8 cellular contexts compared by ENCODE assay signal in the genomic region with DNA sequence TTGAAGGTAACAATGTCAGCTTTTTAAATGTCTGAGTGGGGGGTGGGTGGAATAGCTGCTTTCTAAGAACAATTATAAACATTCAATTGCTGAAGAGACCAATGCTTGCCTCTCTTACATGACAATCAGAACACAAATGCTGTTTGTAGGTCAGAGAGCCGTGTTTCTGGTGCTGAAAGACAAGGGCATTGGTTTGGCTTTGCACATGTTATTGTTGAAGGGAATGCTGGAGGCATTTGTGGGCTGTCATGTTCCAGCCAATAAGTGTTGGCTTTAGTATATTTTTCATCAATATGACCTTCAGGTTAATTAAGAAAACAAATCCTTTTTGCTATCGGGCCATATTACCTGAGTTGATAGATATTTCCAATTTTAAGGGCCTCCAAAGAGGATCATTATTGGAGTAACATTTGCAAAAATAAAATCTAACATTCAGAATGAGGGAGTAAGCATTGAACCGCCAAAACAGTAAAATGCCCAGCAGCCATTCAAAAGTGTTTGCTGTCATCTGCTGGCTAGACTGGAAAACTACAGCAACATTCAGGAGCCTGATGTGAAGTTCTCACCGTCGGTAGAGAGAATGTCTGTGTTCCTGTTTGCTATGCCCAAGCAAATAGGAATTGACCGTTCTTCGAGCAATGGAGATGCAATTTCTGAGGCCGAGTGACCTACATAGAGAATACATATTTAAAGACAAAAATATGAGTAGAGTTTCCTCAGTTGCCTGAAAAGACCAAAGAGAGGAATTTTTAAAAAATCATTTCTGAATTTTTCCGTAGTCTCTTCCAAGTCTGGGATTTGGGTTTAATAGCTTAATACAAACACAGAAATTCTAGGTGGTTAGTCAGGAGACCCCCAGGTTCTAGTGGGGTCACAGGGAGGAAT.
DNase-seq lines count a peak whose midpoint lies in the region; ATAC-seq and TF ChIP-seq lines count a peak whose summit lies in the region.

No MANE protein-coding gene starts in this region.

- peak in 6 of 7 experiments; percentile 5 to 38 (median 29) for DNase-seq in CD8-positive, alpha-beta T cell
- DNase-seq in NCI-H2227 (lab: John Stamatoyannopoulos, UW; ENCODE audit: unreplicated experiment), result peak; percentile 50
- DNase-seq in activated CD4-positive, alpha-beta memory T cell treated with anti-CD3 and anti-CD28 coated beads, Interleukin-2, amount 10 ng/mL, durations not matched to agents 7 days and 5 days, result peak; percentile 36
- peak; percentile 63 for DNase-seq in fibroblast of villous mesenchyme (ENCODE audit: low read depth)
- peak; percentile 24 for DNase-seq in non-pigmented ciliary epithelial cell (ENCODE audit: low read depth)
- no peak for DNase-seq in mucosa of gallbladder (ENCODE audit: low spot score)
- DNase-seq in UCSD-AML1 (lab: John Stamatoyannopoulos, UW; ENCODE audit: unreplicated experiment), result no peak

- POLR2A ChIA-PET in CD8-positive, alpha-beta T cell (lab: Charles Lee), result interaction anchor here (1.1 kb wide), 1 partner anchor 21 kb away, joined by 3 read pairs; no protein-coding TSS in a partner anchor
- POLR2A ChIA-PET in activated CD4-positive, alpha-beta memory T cell treated with anti-CD3 and anti-CD28 coated beads, Interleukin-2, amount 10 ng/mL, durations not matched to agents 7 days and 5 days (lab: Charles Lee), result interaction anchor here (0.6 to 1.5 kb wide), 2 partner anchors 65 to 222 kb away, joined by 3 to 4 read pairs; no protein-coding TSS in a partner anchor

- peak; percentile 64 for ATAC-seq in CD8-positive, alpha-beta T cell
- ATAC-seq in GM21390 (IDR thresholded peaks at IDR 0.05; ENCODE audit: unreplicated experiment), result peak; percentile 61

- H3K27ac ChIP-seq in CD8-positive, alpha-beta T cell (ENCODE audit: low read depth, low read length), result no peak overlapping the region

- no peaks in the 10 kb centered on the region for H3K9me3 Mint-ChIP-seq in CD8-positive, alpha-beta T cell
- H3K9me3 Mint-ChIP-seq in activated CD4-positive, alpha-beta memory T cell treated with anti-CD3 and anti-CD28 coated beads, Interleukin-2, amount 10 ng/mL, durations not matched to agents 7 days and 5 days, result no peaks in the 10 kb centered on the region

- H3K36me3 Mint-ChIP-seq in CD8-positive, alpha-beta T cell, result peaks cover 80% of the 10 kb centered on the region
- peaks cover 40% of the 10 kb centered on the region for H3K36me3 Mint-ChIP-seq in activated CD4-positive, alpha-beta memory T cell treated with anti-CD3 and anti-CD28 coated beads, Interleukin-2, amount 10 ng/mL, durations not matched to agents 7 days and 5 days (ENCODE audit: low read depth)

- H3K4me1 ChIP-seq in CD8-positive, alpha-beta T cell (ENCODE audit: insufficient read depth, low read length), result no peaks in the 10 kb centered on the region

- intact Hi-C loops in CD8-positive, alpha-beta T cell (cut with DNase I, micrococcal nuclease), result loop anchor here (1.0 to 5.0 kb wide), 6 partner anchors 120 to 855 kb away; a partner anchor contains a TSS

- peak overlapping the region; percentile 91 for H3K27ac Mint-ChIP-seq in CD8-positive, alpha-beta T cell
- no peak overlapping the region for H3K27ac Mint-ChIP-seq in activated CD4-positive, alpha-beta memory T cell treated with anti-CD3 and anti-CD28 coated beads, Interleukin-2, amount 10 ng/mL, durations not matched to agents 7 days and 5 days

- H3K4me3 Mint-ChIP-seq in CD8-positive, alpha-beta T cell, result no peak overlapping the region
- no peak overlapping the region for H3K4me3 Mint-ChIP-seq in activated CD4-positive, alpha-beta memory T cell treated with anti-CD3 and anti-CD28 coated beads, Interleukin-2, amount 10 ng/mL, durations not matched to agents 7 days and 5 days

- no peaks in the 10 kb centered on the region for H3K9me3 ChIP-seq in CD8-positive, alpha-beta T cell (ENCODE audit: low read length)

- H3K36me3 ChIP-seq in CD8-positive, alpha-beta T cell (ENCODE audit: insufficient read depth, low read length), result peaks cover 19% of the 10 kb centered on the region

- H3K4me3 ChIP-seq in CD8-positive, alpha-beta T cell (ENCODE audit: low read depth, low read length), result no peak overlapping the region
- H3K4me3 ChIP-seq in fibroblast of villous mesenchyme (ENCODE audit: low read depth, low read length), result no peak overlapping the region

- peaks cover 15% of the 10 kb centered on the region for H3K4me1 Mint-ChIP-seq in CD8-positive, alpha-beta T cell (ENCODE audit: low read depth)
- H3K4me1 Mint-ChIP-seq in activated CD4-positive, alpha-beta memory T cell treated with anti-CD3 and anti-CD28 coated beads, Interleukin-2, amount 10 ng/mL, durations not matched to agents 7 days and 5 days, result no peaks in the 10 kb centered on the region

- TF ChIP-seq CTCF in CD8-positive, alpha-beta T cell (IDR thresholded peaks at IDR 0.05), result peak; percentile 99
- TF ChIP-seq CTCF in fibroblast of villous mesenchyme (IDR thresholded peaks at IDR 0.05; ENCODE audit: insufficient read depth, low read depth, low read length), result peak; percentile 91

- CTCF ChIA-PET in CD8-positive, alpha-beta T cell (lab: Charles Lee), result interaction anchor here (0.7 to 5.5 kb wide), 16 partner anchors 10 to 233 kb away, joined by 3 to 125 read pairs (median 3); no protein-coding TSS in a partner anchor
- CTCF ChIA-PET in activated CD4-positive, alpha-beta memory T cell treated with anti-CD3 and anti-CD28 coated beads, Interleukin-2, amount 10 ng/mL, durations not matched to agents 7 days and 5 days (lab: Charles Lee), result interaction anchor here (1.1 to 4.5 kb wide), 3 partner anchors 122 to 222 kb away, joined by 3 to 58 read pairs (median 3); no protein-coding TSS in a partner anchor

- no peaks in the 10 kb centered on the region for H3K27me3 Mint-ChIP-seq in CD8-positive, alpha-beta T cell (ENCODE audit: low read depth)
- no peaks in the 10 kb centered on the region for H3K27me3 Mint-ChIP-seq in activated CD4-positive, alpha-beta memory T cell treated with anti-CD3 and anti-CD28 coated beads, Interleukin-2, amount 10 ng/mL, durations not matched to agents 7 days and 5 days

- H3K27me3 ChIP-seq in CD8-positive, alpha-beta T cell (ENCODE audit: insufficient read depth, low read length), result no peaks in the 10 kb centered on the region

Comparison
In these comparisons a context has a peak if more than half of its experiments do, and no peak if none do; other contexts are left out.
1. DNase-seq: peak in CD8-positive, alpha-beta T cell (6 of 7), NCI-H2227 (single experiment), activated CD4-positive, alpha-beta memory T cell treated with anti-CD3 and anti-CD28 coated beads, Interleukin-2, amount 10 ng/mL, durations not matched to agents 7 days and 5 days (single experiment), fibroblast of villous mesenchyme (single experiment) and non-pigmented ciliary epithelial cell (single experiment); none in mucosa of gallbladder (single experiment) and UCSD-AML1 (single experiment).